In the genomic region with DNA sequence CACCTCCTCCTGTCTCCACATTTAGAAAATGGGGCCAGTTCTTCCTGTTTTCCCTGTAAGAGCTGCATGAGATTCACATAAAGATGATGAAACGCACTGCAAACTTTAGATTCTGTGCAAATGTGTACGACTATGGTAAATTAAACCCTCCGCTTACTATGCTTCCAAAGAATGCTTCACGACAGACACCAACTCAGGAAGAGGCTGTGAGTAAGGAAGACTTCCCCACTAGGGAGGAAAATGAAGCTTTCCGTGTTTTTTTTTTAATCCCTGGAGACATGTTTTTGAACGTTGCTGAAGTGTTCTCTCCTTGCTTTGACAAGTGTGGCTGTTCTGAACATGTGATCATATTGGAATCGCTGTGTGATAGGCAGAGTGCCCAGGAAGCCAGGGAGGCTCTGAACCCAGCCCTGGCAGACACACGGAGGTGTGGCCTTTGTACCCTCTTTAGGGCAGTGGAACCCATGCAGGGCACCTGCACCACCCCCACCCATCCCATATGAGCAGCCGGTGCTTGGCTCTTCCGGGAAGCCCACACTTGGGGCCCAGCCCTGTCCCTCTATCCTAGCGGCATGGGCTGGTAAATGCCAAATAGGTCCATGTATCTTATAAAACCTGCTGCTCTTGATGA, we compare ENCODE assay signal across 1 cellular context.
TF ChIP-seq lines count a peak whose summit lies in the region.

No MANE protein-coding gene starts in this region.

TF ChIP-seq in HEK293, 187 proteins besides CTCF, POLR2A, EP300 and RAD21 (continued from another document):
- TF ChIP-seq, protein P1, sequence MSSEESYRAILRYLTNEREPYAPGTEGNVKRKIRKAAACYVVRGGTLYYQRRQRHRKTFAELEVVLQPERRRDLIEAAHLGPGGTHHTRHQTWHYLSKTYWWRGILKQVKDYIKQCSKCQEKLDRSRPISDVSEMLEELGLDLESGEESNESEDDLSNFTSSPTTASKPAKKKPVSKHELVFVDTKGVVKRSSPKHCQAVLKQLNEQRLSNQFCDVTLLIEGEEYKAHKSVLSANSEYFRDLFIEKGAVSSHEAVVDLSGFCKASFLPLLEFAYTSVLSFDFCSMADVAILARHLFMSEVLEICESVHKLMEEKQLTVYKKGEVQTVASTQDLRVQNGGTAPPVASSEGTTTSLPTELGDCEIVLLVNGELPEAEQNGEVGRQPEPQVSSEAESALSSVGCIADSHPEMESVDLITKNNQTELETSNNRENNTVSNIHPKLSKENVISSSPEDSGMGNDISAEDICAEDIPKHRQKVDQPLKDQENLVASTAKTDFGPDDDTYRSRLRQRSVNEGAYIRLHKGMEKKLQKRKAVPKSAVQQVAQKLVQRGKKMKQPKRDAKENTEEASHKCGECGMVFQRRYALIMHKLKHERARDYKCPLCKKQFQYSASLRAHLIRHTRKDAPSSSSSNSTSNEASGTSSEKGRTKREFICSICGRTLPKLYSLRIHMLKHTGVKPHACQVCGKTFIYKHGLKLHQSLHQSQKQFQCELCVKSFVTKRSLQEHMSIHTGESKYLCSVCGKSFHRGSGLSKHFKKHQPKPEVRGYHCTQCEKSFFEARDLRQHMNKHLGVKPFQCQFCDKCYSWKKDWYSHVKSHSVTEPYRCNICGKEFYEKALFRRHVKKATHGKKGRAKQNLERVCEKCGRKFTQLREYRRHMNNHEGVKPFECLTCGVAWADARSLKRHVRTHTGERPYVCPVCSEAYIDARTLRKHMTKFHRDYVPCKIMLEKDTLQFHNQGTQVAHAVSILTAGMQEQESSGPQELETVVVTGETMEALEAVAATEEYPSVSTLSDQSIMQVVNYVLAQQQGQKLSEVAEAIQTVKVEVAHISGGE (tag by site-specific recombination; conservative IDR thresholded peaks at IDR 0.05; ENCODE audit: low read depth) = no peak
- TF ChIP-seq ZNF768 (tag by site-specific recombination; IDR thresholded peaks at IDR 0.05) = no peak
- TF ChIP-seq, protein P2, sequence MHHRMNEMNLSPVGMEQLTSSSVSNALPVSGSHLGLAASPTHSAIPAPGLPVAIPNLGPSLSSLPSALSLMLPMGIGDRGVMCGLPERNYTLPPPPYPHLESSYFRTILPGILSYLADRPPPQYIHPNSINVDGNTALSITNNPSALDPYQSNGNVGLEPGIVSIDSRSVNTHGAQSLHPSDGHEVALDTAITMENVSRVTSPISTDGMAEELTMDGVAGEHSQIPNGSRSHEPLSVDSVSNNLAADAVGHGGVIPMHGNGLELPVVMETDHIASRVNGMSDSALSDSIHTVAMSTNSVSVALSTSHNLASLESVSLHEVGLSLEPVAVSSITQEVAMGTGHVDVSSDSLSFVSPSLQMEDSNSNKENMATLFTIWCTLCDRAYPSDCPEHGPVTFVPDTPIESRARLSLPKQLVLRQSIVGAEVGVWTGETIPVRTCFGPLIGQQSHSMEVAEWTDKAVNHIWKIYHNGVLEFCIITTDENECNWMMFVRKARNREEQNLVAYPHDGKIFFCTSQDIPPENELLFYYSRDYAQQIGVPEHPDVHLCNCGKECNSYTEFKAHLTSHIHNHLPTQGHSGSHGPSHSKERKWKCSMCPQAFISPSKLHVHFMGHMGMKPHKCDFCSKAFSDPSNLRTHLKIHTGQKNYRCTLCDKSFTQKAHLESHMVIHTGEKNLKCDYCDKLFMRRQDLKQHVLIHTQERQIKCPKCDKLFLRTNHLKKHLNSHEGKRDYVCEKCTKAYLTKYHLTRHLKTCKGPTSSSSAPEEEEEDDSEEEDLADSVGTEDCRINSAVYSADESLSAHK (tag by site-specific recombination; IDR thresholded peaks at IDR 0.05) = no peak
- peak; percentile 31; the same call in 1 of the 2 replicates for TF ChIP-seq ZBTB20 (tag by site-specific recombination; IDR thresholded peaks at IDR 0.05)
- TF ChIP-seq, protein P3, sequence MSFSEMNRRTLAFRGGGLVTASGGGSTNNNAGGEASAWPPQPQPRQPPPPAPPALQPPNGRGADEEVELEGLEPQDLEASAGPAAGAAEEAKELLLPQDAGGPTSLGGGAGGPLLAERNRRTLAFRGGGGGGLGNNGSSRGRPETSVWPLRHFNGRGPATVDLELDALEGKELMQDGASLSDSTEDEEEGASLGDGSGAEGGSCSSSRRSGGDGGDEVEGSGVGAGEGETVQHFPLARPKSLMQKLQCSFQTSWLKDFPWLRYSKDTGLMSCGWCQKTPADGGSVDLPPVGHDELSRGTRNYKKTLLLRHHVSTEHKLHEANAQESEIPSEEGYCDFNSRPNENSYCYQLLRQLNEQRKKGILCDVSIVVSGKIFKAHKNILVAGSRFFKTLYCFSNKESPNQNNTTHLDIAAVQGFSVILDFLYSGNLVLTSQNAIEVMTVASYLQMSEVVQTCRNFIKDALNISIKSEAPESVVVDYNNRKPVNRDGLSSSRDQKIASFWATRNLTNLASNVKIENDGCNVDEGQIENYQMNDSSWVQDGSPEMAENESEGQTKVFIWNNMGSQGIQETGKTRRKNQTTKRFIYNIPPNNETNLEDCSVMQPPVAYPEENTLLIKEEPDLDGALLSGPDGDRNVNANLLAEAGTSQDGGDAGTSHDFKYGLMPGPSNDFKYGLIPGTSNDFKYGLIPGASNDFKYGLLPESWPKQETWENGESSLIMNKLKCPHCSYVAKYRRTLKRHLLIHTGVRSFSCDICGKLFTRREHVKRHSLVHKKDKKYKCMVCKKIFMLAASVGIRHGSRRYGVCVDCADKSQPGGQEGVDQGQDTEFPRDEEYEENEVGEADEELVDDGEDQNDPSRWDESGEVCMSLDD (tag by site-specific recombination; IDR thresholded peaks at IDR 0.05) = no peak
- no peak for TF ChIP-seq ZNF654 (tag by site-specific recombination; IDR thresholded peaks at IDR 0.05; ENCODE audit: low read depth)
- TF ChIP-seq, protein P4, sequence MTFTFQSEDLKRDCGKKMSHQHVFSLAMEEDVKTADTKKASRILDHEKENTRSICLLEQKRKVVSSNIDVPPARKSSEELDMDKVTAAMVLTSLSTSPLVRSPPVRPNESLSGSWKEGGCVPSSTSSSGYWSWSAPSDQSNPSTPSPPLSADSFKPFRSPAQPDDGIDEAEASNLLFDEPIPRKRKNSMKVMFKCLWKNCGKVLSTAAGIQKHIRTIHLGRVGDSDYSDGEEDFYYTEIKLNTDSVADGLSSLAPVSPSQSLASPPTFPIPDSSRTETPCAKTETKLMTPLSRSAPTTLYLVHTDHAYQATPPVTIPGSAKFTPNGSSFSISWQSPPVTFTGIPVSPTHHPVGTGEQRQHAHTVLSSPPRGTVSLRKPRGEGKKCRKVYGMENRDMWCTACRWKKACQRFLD (tag by site-specific recombination; IDR thresholded peaks at IDR 0.05) = no peak
- no peak for TF ChIP-seq ZNF830 (tag by site-specific recombination; IDR thresholded peaks at IDR 0.05; ENCODE audit: low read depth)
- TF ChIP-seq ZNF341 (tag by site-specific recombination; IDR thresholded peaks at IDR 0.05; ENCODE audit: low read depth) = peak; percentile 91
- TF ChIP-seq, protein P5, sequence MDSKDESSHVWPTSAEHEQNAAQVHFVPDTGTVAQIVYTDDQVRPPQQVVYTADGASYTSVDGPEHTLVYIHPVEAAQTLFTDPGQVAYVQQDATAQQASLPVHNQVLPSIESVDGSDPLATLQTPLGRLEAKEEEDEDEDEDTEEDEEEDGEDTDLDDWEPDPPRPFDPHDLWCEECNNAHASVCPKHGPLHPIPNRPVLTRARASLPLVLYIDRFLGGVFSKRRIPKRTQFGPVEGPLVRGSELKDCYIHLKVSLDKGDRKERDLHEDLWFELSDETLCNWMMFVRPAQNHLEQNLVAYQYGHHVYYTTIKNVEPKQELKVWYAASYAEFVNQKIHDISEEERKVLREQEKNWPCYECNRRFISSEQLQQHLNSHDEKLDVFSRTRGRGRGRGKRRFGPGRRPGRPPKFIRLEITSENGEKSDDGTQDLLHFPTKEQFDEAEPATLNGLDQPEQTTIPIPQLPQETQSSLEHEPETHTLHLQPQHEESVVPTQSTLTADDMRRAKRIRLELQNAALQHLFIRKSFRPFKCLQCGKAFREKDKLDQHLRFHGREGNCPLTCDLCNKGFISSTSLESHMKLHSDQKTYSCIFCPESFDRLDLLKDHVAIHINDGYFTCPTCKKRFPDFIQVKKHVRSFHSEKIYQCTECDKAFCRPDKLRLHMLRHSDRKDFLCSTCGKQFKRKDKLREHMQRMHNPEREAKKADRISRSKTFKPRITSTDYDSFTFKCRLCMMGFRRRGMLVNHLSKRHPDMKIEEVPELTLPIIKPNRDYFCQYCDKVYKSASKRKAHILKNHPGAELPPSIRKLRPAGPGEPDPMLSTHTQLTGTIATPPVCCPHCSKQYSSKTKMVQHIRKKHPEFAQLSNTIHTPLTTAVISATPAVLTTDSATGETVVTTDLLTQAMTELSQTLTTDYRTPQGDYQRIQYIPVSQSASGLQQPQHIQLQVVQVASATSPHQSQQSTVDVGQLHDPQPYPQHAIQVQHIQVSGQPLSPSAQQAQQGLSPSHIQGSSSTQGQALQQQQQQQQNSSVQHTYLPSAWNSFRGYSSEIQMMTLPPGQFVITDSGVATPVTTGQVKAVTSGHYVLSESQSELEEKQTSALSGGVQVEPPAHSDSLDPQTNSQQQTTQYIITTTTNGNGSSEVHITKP (tag by site-specific recombination; IDR thresholded peaks at IDR 0.05) = peak; percentile 48; the same call in 1 of the 2 replicates
- no peak for TF ChIP-seq GLIS1 (tag by site-specific recombination; IDR thresholded peaks at IDR 0.05)
TF ChIP-seq in HEK293: peak in this region for 9.
